ENCODE assay signal across 1 cellular context in the genomic region with DNA sequence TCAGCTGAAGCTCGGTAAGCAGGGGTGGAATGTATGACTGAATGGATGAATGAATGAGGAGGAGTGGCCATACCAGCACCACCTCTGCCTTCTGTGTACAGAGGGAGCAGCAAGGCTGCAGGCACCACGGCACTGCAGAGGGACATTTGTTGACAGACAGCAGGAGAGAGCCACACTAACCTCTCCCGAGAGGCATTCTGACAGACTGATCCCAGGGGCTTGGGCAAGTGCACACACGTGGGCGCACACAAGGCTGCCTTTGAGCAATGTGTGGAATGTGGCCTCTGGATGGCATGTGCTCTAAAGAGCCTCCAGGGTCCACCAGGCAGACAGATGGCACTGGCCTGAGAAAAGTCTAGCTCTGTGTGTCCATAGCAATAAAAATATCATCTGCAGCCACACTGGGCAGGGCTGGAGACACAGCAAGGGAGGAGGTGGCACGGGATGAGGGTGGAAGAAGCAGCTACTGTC.
TF ChIP-seq lines count a peak whose summit lies in the region.

No MANE protein-coding gene starts in this region.

TF ChIP-seq in HepG2, 621 proteins besides CTCF, POLR2A, EP300 and RAD21 (continued from another document and continues in another):
- TF ChIP-seq, protein P1, sequence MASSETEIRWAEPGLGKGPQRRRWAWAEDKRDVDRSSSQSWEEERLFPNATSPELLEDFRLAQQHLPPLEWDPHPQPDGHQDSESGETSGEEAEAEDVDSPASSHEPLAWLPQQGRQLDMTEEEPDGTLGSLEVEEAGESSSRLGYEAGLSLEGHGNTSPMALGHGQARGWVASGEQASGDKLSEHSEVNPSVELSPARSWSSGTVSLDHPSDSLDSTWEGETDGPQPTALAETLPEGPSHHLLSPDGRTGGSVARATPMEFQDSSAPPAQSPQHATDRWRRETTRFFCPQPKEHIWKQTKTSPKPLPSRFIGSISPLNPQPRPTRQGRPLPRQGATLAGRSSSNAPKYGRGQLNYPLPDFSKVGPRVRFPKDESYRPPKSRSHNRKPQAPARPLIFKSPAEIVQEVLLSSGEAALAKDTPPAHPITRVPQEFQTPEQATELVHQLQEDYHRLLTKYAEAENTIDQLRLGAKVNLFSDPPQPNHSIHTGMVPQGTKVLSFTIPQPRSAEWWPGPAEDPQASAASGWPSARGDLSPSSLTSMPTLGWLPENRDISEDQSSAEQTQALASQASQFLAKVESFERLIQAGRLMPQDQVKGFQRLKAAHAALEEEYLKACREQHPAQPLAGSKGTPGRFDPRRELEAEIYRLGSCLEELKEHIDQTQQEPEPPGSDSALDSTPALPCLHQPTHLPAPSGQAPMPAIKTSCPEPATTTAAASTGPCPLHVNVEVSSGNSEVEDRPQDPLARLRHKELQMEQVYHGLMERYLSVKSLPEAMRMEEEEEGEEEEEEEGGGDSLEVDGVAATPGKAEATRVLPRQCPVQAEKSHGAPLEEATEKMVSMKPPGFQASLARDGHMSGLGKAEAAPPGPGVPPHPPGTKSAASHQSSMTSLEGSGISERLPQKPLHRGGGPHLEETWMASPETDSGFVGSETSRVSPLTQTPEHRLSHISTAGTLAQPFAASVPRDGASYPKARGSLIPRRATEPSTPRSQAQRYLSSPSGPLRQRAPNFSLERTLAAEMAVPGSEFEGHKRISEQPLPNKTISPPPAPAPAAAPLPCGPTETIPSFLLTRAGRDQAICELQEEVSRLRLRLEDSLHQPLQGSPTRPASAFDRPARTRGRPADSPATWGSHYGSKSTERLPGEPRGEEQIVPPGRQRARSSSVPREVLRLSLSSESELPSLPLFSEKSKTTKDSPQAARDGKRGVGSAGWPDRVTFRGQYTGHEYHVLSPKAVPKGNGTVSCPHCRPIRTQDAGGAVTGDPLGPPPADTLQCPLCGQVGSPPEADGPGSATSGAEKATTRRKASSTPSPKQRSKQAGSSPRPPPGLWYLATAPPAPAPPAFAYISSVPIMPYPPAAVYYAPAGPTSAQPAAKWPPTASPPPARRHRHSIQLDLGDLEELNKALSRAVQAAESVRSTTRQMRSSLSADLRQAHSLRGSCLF (CRISPR knock-in tag; IDR thresholded peaks at IDR 0.05; ENCODE audit: borderline replicate concordance) = no peak
- TF ChIP-seq PHF8 (CRISPR knock-in tag; IDR thresholded peaks at IDR 0.05) = no peak
- no peak for TF ChIP-seq ZSCAN31 (CRISPR knock-in tag; IDR thresholded peaks at IDR 0.05; ENCODE audit: low read depth)
- no peak for TF ChIP-seq PHF5A (CRISPR knock-in tag; IDR thresholded peaks at IDR 0.05; ENCODE audit: low read depth, unreplicated experiment)
- no peak for TF ChIP-seq MED1 (CRISPR knock-in tag; IDR thresholded peaks at IDR 0.05)
- no peak for TF ChIP-seq JDP2 (CRISPR knock-in tag; IDR thresholded peaks at IDR 0.05; ENCODE audit: borderline replicate concordance)
- TF ChIP-seq GPN1 (CRISPR knock-in tag; IDR thresholded peaks at IDR 0.05; ENCODE audit: borderline replicate concordance) = no peak
- TF ChIP-seq ZNF501 (CRISPR knock-in tag; IDR thresholded peaks at IDR 0.05) = no peak
- TF ChIP-seq PPARG (CRISPR knock-in tag; conservative IDR thresholded peaks at IDR 0.05) = no peak
- no peak for TF ChIP-seq SAFB2 (CRISPR knock-in tag; IDR thresholded peaks at IDR 0.05; ENCODE audit: borderline replicate concordance, low read depth)
- TF ChIP-seq KLF12 (CRISPR knock-in tag; IDR thresholded peaks at IDR 0.05; ENCODE audit: borderline replicate concordance) = no peak
- no peak for TF ChIP-seq CERS6 (CRISPR knock-in tag; IDR thresholded peaks at IDR 0.05)
- TF ChIP-seq, protein P2, sequence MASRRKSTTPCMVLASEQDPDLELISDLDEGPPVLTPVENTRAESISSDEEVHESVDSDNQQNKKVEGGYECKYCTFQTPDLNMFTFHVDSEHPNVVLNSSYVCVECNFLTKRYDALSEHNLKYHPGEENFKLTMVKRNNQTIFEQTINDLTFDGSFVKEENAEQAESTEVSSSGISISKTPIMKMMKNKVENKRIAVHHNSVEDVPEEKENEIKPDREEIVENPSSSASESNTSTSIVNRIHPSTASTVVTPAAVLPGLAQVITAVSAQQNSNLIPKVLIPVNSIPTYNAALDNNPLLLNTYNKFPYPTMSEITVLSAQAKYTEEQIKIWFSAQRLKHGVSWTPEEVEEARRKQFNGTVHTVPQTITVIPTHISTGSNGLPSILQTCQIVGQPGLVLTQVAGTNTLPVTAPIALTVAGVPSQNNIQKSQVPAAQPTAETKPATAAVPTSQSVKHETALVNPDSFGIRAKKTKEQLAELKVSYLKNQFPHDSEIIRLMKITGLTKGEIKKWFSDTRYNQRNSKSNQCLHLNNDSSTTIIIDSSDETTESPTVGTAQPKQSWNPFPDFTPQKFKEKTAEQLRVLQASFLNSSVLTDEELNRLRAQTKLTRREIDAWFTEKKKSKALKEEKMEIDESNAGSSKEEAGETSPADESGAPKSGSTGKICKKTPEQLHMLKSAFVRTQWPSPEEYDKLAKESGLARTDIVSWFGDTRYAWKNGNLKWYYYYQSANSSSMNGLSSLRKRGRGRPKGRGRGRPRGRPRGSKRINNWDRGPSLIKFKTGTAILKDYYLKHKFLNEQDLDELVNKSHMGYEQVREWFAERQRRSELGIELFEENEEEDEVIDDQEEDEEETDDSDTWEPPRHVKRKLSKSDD (CRISPR knock-in tag; IDR thresholded peaks at IDR 0.05; ENCODE audit: low read depth) = no peak
- TF ChIP-seq ZBTB39 (CRISPR knock-in tag; IDR thresholded peaks at IDR 0.05) = no peak
- no peak for TF ChIP-seq HNRNPK (IDR thresholded peaks at IDR 0.05; ENCODE audit: low read depth, low read length, poor library complexity, severe bottlenecking)
- TF ChIP-seq ZSCAN30 (CRISPR knock-in tag; IDR thresholded peaks at IDR 0.05) = no peak
- TF ChIP-seq ETV6 (CRISPR knock-in tag; conservative IDR thresholded peaks at IDR 0.05) = no peak
- no peak for TF ChIP-seq PLRG1 (conservative IDR thresholded peaks at IDR 0.05)
- no peak for TF ChIP-seq NR2F1 (CRISPR knock-in tag; IDR thresholded peaks at IDR 0.05)
- no peak for TF ChIP-seq ZNF703 (CRISPR knock-in tag; IDR thresholded peaks at IDR 0.05; ENCODE audit: borderline replicate concordance)
- TF ChIP-seq ZC3H13 (CRISPR knock-in tag; IDR thresholded peaks at IDR 0.05) = no peak
- 0 out of 2 replicates have a peak, but pooled peaks have one; percentile 29 for TF ChIP-seq RARA (CRISPR knock-in tag; IDR thresholded peaks at IDR 0.05)
- no peak for TF ChIP-seq SRF (IDR thresholded peaks at IDR 0.05; ENCODE audit: low read depth, low read length)
- TF ChIP-seq, protein P3, sequence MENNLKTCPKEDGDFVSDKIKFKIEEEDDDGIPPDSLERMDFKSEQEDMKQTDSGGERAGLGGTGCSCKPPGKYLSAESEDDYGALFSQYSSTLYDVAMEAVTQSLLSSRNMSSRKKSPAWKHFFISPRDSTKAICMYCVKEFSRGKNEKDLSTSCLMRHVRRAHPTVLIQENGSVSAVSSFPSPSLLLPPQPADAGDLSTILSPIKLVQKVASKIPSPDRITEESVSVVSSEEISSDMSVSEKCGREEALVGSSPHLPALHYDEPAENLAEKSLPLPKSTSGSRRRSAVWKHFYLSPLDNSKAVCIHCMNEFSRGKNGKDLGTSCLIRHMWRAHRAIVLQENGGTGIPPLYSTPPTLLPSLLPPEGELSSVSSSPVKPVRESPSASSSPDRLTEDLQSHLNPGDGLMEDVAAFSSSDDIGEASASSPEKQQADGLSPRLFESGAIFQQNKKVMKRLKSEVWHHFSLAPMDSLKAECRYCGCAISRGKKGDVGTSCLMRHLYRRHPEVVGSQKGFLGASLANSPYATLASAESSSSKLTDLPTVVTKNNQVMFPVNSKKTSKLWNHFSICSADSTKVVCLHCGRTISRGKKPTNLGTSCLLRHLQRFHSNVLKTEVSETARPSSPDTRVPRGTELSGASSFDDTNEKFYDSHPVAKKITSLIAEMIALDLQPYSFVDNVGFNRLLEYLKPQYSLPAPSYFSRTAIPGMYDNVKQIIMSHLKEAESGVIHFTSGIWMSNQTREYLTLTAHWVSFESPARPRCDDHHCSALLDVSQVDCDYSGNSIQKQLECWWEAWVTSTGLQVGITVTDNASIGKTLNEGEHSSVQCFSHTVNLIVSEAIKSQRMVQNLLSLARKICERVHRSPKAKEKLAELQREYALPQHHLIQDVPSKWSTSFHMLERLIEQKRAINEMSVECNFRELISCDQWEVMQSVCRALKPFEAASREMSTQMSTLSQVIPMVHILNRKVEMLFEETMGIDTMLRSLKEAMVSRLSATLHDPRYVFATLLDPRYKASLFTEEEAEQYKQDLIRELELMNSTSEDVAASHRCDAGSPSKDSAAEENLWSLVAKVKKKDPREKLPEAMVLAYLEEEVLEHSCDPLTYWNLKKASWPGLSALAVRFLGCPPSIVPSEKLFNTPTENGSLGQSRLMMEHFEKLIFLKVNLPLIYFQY (CRISPR knock-in tag; IDR thresholded peaks at IDR 0.05; ENCODE audit: borderline replicate concordance) = no peak
- TF ChIP-seq KLF15 (CRISPR knock-in tag; IDR thresholded peaks at IDR 0.05; ENCODE audit: borderline replicate concordance) = no peak
- no peak for TF ChIP-seq ZNF891 (CRISPR knock-in tag; IDR thresholded peaks at IDR 0.05)
- TF ChIP-seq ZBTB7B (CRISPR knock-in tag; IDR thresholded peaks at IDR 0.05) = no peak
- TF ChIP-seq ERF (CRISPR knock-in tag; IDR thresholded peaks at IDR 0.05) = peak; percentile 51; the same call in 1 of the 2 replicates
- no peak for TF ChIP-seq ZSCAN22 (CRISPR knock-in tag; IDR thresholded peaks at IDR 0.05)
- TF ChIP-seq SNAI1 (CRISPR knock-in tag; IDR thresholded peaks at IDR 0.05; ENCODE audit: borderline replicate concordance) = no peak
- TF ChIP-seq HNF1A (IDR thresholded peaks at IDR 0.05; ENCODE audit: low read depth) = no peak
- no peak for TF ChIP-seq HNF1A (CRISPR knock-in tag; IDR thresholded peaks at IDR 0.05; ENCODE audit: borderline replicate concordance)
- TF ChIP-seq, protein P4, sequence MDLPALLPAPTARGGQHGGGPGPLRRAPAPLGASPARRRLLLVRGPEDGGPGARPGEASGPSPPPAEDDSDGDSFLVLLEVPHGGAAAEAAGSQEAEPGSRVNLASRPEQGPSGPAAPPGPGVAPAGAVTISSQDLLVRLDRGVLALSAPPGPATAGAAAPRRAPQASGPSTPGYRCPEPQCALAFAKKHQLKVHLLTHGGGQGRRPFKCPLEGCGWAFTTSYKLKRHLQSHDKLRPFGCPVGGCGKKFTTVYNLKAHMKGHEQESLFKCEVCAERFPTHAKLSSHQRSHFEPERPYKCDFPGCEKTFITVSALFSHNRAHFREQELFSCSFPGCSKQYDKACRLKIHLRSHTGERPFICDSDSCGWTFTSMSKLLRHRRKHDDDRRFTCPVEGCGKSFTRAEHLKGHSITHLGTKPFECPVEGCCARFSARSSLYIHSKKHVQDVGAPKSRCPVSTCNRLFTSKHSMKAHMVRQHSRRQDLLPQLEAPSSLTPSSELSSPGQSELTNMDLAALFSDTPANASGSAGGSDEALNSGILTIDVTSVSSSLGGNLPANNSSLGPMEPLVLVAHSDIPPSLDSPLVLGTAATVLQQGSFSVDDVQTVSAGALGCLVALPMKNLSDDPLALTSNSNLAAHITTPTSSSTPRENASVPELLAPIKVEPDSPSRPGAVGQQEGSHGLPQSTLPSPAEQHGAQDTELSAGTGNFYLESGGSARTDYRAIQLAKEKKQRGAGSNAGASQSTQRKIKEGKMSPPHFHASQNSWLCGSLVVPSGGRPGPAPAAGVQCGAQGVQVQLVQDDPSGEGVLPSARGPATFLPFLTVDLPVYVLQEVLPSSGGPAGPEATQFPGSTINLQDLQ (CRISPR knock-in tag; IDR thresholded peaks at IDR 0.05) = no peak
- TF ChIP-seq ZNF12 (CRISPR knock-in tag; IDR thresholded peaks at IDR 0.05) = no peak
- TF ChIP-seq ZNF776 (CRISPR knock-in tag; IDR thresholded peaks at IDR 0.05) = no peak
- TF ChIP-seq MXI1 (IDR thresholded peaks at IDR 0.05; ENCODE audit: borderline replicate concordance, low read depth, low read length) = peak; percentile 85; the same call in 2 of the 3 replicates
- TF ChIP-seq ZNF136 (CRISPR knock-in tag; IDR thresholded peaks at IDR 0.05; ENCODE audit: low read depth) = no peak
- no peak for TF ChIP-seq ZNF251 (CRISPR knock-in tag; IDR thresholded peaks at IDR 0.05)
